8 cellular contexts compared by ENCODE assay signal in genomic region chr4:102449751-102450352, GRCh38. TPM values are rescaled to one million over a fixed set of nuclear protein-coding genes. Genes with fewer than 3 reads are reported as not detected.
A peak's percentile ranks its signal among the peaks of the same experiment; 100 is the strongest.
DNase-seq lines count a peak whose midpoint lies in the region; ATAC-seq and TF ChIP-seq lines count a peak whose summit lies in the region.

No MANE protein-coding gene starts in this region.

- no peaks in the 10 kb centered on the region for H3K9me3 ChIP-seq in CD4-positive, alpha-beta T cell (ENCODE audit: control insufficient read depth, low read length)
- no peaks in the 10 kb centered on the region for H3K9me3 ChIP-seq in parathyroid adenoma (ENCODE audit: control insufficient read depth, low read length)

- no peak overlapping the region for H2AFZ ChIP-seq in parathyroid adenoma

- peak; percentile 87 for TF ChIP-seq CTCF in CD4-positive, alpha-beta T cell (IDR thresholded peaks at IDR 0.05)
- TF ChIP-seq CTCF in fibroblast of the aortic adventitia (IDR thresholded peaks at IDR 0.05; ENCODE audit: insufficient read depth, low read length) (peak; percentile 65), parathyroid adenoma (IDR thresholded peaks at IDR 0.05) (peak; percentile 50)

- no peak overlapping the region for H3K27ac ChIP-seq in CD4-positive, alpha-beta T cell (ENCODE audit: low read depth, low read length)
- no peak overlapping the region for H3K27ac ChIP-seq in parathyroid adenoma

- intact Hi-C loops in CD4-positive, alpha-beta T cell (cut with DNase I, micrococcal nuclease): loop anchor here (1.0 to 5.0 kb wide), 9 partner anchors 17 to 652 kb away; partner anchors contain the start of gene BDH2 (in 1 of the 2)

- DNase-seq in CD4-positive, alpha-beta T cell: peak in 9 of 10 experiments; percentile 14 to 49 (median 33)
- peak; percentile 11 for DNase-seq in GM19238 (ENCODE audit: insufficient read length, low spot score)
- DNase-seq in NCI-H82 treated with DMSO at 0.1 percent for 48 hours (lab: John Stamatoyannopoulos, UW; ENCODE audit: unreplicated experiment): peak; percentile 25
- peak; percentile 52 to 56 for DNase-seq in activated T-cell treated with anti-CD3 and anti-CD28 coated beads, Interleukin-2, amount 50 U/mL, for 72 hours
- DNase-seq in fibroblast of the aortic adventitia (ENCODE audit: low read depth): peak; percentile 76
- no peak for DNase-seq in HPDE6-E6E7 (ENCODE audit: extremely low spot score)

- no peak overlapping the region for H3K27ac Mint-ChIP-seq in CD4-positive, alpha-beta T cell
- H3K27ac Mint-ChIP-seq in activated T-cell treated with anti-CD3 and anti-CD28 coated beads, Interleukin-2, amount 50 U/mL, for 72 hours: no peak overlapping the region

- H3K4me1 ChIP-seq in parathyroid adenoma: no peaks in the 10 kb centered on the region

- POLR2A ChIA-PET in CD4-positive, alpha-beta T cell (lab: Charles Lee): no interaction called here

- H3K4me3 ChIP-seq in fibroblast of the aortic adventitia (ENCODE audit: low read depth, low read length) (no peak overlapping the region), parathyroid adenoma (ENCODE audit: low read depth, low read length) (no peak overlapping the region)

- H3K36me3 Mint-ChIP-seq in CD4-positive, alpha-beta T cell (ENCODE audit: low read depth): no peaks in the 10 kb centered on the region
- no peaks in the 10 kb centered on the region for H3K36me3 Mint-ChIP-seq in activated T-cell treated with anti-CD3 and anti-CD28 coated beads, Interleukin-2, amount 50 U/mL, for 72 hours (ENCODE audit: insufficient read depth in 2 of 2)

- no peak overlapping the region for H3K9ac ChIP-seq in parathyroid adenoma

- H3K4me1 Mint-ChIP-seq in CD4-positive, alpha-beta T cell (ENCODE audit: low read depth): peaks cover 12% of the 10 kb centered on the region
- H3K4me1 Mint-ChIP-seq in activated T-cell treated with anti-CD3 and anti-CD28 coated beads, Interleukin-2, amount 50 U/mL, for 72 hours (ENCODE audit: low read depth): peaks cover 61% of the 10 kb centered on the region

- no peak overlapping the region for H3K4me3 Mint-ChIP-seq in CD4-positive, alpha-beta T cell
- no peak overlapping the region for H3K4me3 Mint-ChIP-seq in activated T-cell treated with anti-CD3 and anti-CD28 coated beads, Interleukin-2, amount 50 U/mL, for 72 hours

- no peaks in the 10 kb centered on the region for H3K27me3 ChIP-seq in CD4-positive, alpha-beta T cell (ENCODE audit: control insufficient read depth, insufficient read depth, low read length)
- H3K27me3 ChIP-seq in parathyroid adenoma (ENCODE audit: control insufficient read depth, insufficient read depth, low read length): no peaks in the 10 kb centered on the region

- ATAC-seq in CD4-positive, alpha-beta T cell (ENCODE audit: poor library complexity): peak; percentile 78
- ATAC-seq in HG03520 (IDR thresholded peaks at IDR 0.05; ENCODE audit: unreplicated experiment): peak; percentile 61
- ATAC-seq in activated T-cell treated with anti-CD3 and anti-CD28 coated beads, Interleukin-2, amount 50 U/mL, for 72 hours (replicated peaks in 1 of 2): peak; percentile 71 to 79

- no peaks in the 10 kb centered on the region for H3K27me3 Mint-ChIP-seq in CD4-positive, alpha-beta T cell
- H3K27me3 Mint-ChIP-seq in activated T-cell treated with anti-CD3 and anti-CD28 coated beads, Interleukin-2, amount 50 U/mL, for 72 hours (ENCODE audit: low read depth): no peaks in the 10 kb centered on the region

- H3K9me3 Mint-ChIP-seq in CD4-positive, alpha-beta T cell: no peaks in the 10 kb centered on the region
- H3K9me3 Mint-ChIP-seq in activated T-cell treated with anti-CD3 and anti-CD28 coated beads, Interleukin-2, amount 50 U/mL, for 72 hours: no peaks in the 10 kb centered on the region

- H3K4me2 ChIP-seq in parathyroid adenoma (ENCODE audit: low read length): no peak overlapping the region

- no peaks in the 10 kb centered on the region for H3K36me3 ChIP-seq in parathyroid adenoma (ENCODE audit: control insufficient read depth, insufficient read depth, low read length)

- H3K79me2 ChIP-seq in parathyroid adenoma: no peaks in the 10 kb centered on the region

- CTCF ChIA-PET in CD4-positive, alpha-beta T cell (lab: Charles Lee): interaction anchor here (0.6 to 1.3 kb wide), 4 partner anchors 148 to 534 kb away, joined by 3 to 5 read pairs (median 3); no protein-coding TSS in a partner anchor

RNA-seq across cellular contexts. Expression of gene NFKB1, which starts 51.3 kb away (rescaled TPM):
- 100 to 1,000 TPM; 134 TPM for total RNA-seq in CD4-positive, alpha-beta T cell
- 100 to 1,000 TPM; 151 to 167 TPM for total RNA-seq in activated T-cell treated with anti-CD3 and anti-CD28 coated beads, Interleukin-2, amount 50 U/mL, for 72 hours
- 17.3 and 21.3 TPM in 2 replicates for total RNA-seq in fibroblast of the aortic adventitia (ENCODE audit: low replicate concordance)
